1 cellular context compared by ENCODE assay signal in the genomic region with DNA sequence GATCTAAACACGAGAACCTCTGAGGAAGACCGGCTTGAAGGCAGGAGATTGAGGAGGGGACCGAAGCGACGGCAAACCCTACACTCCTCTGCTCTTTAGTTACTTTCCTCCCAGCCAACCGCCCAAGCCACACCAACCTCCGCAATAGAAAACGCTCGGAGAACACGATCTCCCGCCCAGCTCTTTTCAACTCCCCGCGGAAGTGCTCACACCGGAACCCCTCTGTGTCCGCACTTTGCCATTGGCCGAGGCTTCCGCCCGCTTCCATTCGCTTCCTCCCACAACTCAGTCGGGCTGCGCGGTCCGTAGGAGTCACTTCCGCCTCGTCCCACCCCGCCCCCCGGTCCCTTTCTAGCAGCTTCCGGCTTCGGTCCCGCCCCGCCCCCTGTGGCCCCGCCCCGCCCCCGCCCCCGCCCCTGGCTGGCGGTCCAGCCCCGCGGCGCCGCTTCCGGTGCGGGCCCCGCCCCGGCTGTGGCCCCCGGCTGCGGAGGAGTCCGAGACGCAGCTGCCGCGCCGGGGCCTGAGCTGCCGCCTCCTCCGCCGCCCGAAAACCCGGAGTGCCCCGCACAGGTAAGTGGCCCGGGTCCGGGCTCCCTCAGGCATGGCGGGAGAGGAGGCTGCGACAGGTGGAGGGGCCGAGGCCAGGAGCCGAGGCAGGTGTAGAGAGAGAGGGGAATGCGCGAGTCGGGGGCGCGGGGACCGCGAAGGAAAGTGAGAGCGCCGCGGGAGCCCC.
TF ChIP-seq lines count a peak whose summit lies in the region.

A gene with protein sequence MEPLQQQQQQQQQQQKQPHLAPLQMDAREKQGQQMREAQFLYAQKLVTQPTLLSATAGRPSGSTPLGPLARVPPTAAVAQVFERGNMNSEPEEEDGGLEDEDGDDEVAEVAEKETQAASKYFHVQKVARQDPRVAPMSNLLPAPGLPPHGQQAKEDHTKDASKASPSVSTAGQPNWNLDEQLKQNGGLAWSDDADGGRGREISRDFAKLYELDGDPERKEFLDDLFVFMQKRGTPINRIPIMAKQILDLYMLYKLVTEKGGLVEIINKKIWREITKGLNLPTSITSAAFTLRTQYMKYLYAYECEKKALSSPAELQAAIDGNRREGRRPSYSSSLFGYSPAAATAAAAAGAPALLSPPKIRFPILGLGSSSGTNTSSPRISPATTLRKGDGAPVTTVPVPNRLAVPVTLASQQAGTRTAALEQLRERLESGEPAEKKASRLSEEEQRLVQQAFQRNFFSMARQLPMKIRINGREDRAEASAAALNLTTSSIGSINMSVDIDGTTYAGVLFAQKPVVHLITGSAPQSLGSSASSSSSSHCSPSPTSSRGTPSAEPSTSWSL (plus strand): TSS at position 460 of the 733 bp plus-strand sequence. CDS start 2,717 bp downstream, outside the sequence.

TF ChIP-seq in HEK293, 187 proteins besides CTCF, POLR2A, EP300 and RAD21 (continued from another document):
- TF ChIP-seq, protein P1, sequence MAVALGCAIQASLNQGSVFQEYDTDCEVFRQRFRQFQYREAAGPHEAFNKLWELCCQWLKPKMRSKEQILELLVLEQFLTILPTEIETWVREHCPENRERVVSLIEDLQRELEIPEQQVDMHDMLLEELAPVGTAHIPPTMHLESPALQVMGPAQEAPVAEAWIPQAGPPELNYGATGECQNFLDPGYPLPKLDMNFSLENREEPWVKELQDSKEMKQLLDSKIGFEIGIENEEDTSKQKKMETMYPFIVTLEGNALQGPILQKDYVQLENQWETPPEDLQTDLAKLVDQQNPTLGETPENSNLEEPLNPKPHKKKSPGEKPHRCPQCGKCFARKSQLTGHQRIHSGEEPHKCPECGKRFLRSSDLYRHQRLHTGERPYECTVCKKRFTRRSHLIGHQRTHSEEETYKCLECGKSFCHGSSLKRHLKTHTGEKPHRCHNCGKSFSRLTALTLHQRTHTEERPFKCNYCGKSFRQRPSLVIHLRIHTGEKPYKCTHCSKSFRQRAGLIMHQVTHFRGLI (tag by site-specific recombination; IDR thresholded peaks at IDR 0.05) = peak; percentile 13; the same call in 1 of the 2 replicates
- TF ChIP-seq ZNF433 (tag by site-specific recombination; IDR thresholded peaks at IDR 0.05; ENCODE audit: low read depth) (no peak), ZNF664 (tag by site-specific recombination; IDR thresholded peaks at IDR 0.05) (no peak), ZFP3 (tag by site-specific recombination; IDR thresholded peaks at IDR 0.05; ENCODE audit: low read depth) (no peak), KLF1 (tag by site-specific recombination; IDR thresholded peaks at IDR 0.05) (peak; percentile 31; the same call in 1 of the 2 replicates), ZNF624 (tag by site-specific recombination; IDR thresholded peaks at IDR 0.05) (no peak), GLI4 (tag by site-specific recombination; IDR thresholded peaks at IDR 0.05) (peak; percentile 57; the same call in 1 of the 2 replicates), ZBTB8A (tag by site-specific recombination; IDR thresholded peaks at IDR 0.05) (peak; percentile 98), WT1 (tag by site-specific recombination; IDR thresholded peaks at IDR 0.05) (peak; percentile 62), ZNF670 (tag by site-specific recombination; IDR thresholded peaks at IDR 0.05; ENCODE audit: low read depth) (no peak), ZNF426 (tag by site-specific recombination; IDR thresholded peaks at IDR 0.05) (no peak), TCF7L2 (IDR thresholded peaks at IDR 0.05; ENCODE audit: borderline replicate concordance, low read depth, low read length) (peak; percentile 79), ZNF174 (tag by site-specific recombination; IDR thresholded peaks at IDR 0.05) (no peak), ZNF596 (tag by site-specific recombination; IDR thresholded peaks at IDR 0.05) (0 out of 2 replicates have a peak, but pooled peaks have one; percentile 36), ZNF223 (tag by site-specific recombination; IDR thresholded peaks at IDR 0.05) (no peak), ZNF169 (tag by site-specific recombination; IDR thresholded peaks at IDR 0.05) (no peak), ZNF423 (tag by site-specific recombination; IDR thresholded peaks at IDR 0.05) (peak; percentile 47; the same call in 1 of the 2 replicates)
- TF ChIP-seq, protein P2, sequence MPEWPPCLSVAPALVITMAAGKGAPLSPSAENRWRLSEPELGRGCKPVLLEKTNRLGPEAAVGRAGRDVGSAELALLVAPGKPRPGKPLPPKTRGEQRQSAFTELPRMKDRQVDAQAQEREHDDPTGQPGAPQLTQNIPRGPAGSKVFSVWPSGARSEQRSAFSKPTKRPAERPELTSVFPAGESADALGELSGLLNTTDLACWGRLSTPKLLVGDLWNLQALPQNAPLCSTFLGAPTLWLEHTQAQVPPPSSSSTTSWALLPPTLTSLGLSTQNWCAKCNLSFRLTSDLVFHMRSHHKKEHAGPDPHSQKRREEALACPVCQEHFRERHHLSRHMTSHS (tag by site-specific recombination; IDR thresholded peaks at IDR 0.05) = no peak
- TF ChIP-seq, protein P3, sequence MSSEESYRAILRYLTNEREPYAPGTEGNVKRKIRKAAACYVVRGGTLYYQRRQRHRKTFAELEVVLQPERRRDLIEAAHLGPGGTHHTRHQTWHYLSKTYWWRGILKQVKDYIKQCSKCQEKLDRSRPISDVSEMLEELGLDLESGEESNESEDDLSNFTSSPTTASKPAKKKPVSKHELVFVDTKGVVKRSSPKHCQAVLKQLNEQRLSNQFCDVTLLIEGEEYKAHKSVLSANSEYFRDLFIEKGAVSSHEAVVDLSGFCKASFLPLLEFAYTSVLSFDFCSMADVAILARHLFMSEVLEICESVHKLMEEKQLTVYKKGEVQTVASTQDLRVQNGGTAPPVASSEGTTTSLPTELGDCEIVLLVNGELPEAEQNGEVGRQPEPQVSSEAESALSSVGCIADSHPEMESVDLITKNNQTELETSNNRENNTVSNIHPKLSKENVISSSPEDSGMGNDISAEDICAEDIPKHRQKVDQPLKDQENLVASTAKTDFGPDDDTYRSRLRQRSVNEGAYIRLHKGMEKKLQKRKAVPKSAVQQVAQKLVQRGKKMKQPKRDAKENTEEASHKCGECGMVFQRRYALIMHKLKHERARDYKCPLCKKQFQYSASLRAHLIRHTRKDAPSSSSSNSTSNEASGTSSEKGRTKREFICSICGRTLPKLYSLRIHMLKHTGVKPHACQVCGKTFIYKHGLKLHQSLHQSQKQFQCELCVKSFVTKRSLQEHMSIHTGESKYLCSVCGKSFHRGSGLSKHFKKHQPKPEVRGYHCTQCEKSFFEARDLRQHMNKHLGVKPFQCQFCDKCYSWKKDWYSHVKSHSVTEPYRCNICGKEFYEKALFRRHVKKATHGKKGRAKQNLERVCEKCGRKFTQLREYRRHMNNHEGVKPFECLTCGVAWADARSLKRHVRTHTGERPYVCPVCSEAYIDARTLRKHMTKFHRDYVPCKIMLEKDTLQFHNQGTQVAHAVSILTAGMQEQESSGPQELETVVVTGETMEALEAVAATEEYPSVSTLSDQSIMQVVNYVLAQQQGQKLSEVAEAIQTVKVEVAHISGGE (tag by site-specific recombination; conservative IDR thresholded peaks at IDR 0.05; ENCODE audit: low read depth) = peak; percentile 98
- TF ChIP-seq, protein P4, sequence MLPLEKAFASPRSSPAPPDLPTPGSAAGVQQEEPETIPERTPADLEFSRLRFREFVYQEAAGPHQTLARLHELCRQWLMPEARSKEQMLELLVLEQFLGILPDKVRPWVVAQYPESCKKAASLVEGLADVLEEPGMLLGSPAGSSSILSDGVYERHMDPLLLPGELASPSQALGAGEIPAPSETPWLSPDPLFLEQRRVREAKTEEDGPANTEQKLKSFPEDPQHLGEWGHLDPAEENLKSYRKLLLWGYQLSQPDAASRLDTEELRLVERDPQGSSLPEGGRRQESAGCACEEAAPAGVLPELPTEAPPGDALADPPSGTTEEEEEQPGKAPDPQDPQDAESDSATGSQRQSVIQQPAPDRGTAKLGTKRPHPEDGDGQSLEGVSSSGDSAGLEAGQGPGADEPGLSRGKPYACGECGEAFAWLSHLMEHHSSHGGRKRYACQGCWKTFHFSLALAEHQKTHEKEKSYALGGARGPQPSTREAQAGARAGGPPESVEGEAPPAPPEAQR (tag by site-specific recombination; IDR thresholded peaks at IDR 0.05) = no peak
